Comparison of ENCODE assay signal across 8 cellular contexts in the genomic region with DNA sequence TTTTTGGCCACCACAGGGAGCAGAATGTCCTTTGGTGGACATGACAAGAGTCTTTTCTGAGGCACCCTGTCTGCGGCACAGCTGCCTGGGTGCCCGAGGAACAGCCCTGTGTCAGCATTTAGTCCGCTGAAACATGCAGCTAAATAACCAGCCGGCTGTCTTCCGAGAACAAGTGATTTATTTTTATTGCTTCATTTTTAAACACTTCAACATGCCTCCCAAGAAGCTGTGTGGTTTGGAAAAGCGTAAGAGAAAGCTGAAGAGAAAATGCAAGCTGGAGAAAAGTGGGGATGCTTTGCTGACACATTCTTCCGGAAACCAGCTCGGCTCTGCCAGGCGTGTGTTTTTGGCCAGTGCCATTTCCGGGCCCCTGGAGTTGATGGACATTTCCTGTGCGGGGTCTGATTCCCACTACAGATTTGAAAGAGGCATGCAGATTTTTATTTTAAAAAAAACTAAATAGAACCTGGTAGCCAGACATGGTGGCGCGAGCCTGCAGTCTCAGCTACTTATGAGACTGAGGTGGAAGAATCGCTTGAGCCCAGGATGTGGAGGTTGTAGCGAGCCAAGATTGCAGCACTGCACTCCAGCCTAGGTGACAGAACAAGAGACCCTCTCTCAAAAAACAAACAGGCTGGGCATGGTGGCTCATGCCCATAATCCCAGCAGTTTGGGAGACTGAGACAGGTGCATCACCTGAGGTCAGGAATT.
DNase-seq lines count a peak whose midpoint lies in the region; ATAC-seq, FAIRE-seq and TF ChIP-seq lines count a peak whose summit lies in the region.

No MANE protein-coding gene starts in this region.

- no peaks in the 10 kb centered on the region for H4K20me1 ChIP-seq in HepG2 (ENCODE audit: insufficient read depth, low read length)

- H3K36me3 Mint-ChIP-seq in activated naive CD8-positive, alpha-beta T cell = no peaks in the 10 kb centered on the region
- H3K36me3 Mint-ChIP-seq in stimulated activated memory B cell treated with anti-CD40 and anti-IgM and Interleukin-4, amounts not matched to agents 10 μg/mL and 1 μg/mL and 100 μg/mL, for 72 hours = peaks cover 6% of the 10 kb centered on the region

- TF ChIP-seq EP300 in HepG2 (IDR thresholded peaks at IDR 0.05; ENCODE audit: low read depth in 2 of 2, low read length in 2 of 2) (no peak), HepG2 (CRISPR knock-in tag; IDR thresholded peaks at IDR 0.05; ENCODE audit: borderline replicate concordance) (no peak)

- TF ChIP-seq CTCF in right lobe of liver (IDR thresholded peaks at IDR 0.05) = no peak
- TF ChIP-seq CTCF in HepG2 (CRISPR knock-in tag; IDR thresholded peaks at IDR 0.05) = no peak

- CTCF ChIA-PET in HepG2 (lab: Yijun Ruan, JAX; ENCODE audit: low intra/inter-chr PET ratio, low total read pairs) = no interaction called here

- ATAC-seq in right lobe of liver (peak; percentile 44 to 62 (median 56)), HepG2 (no peak), HG02884 (IDR thresholded peaks at IDR 0.05; ENCODE audit: unreplicated experiment) (no peak), GM18505 (IDR thresholded peaks at IDR 0.05; ENCODE audit: unreplicated experiment) (no peak), HG02610 (IDR thresholded peaks at IDR 0.05; ENCODE audit: unreplicated experiment) (no peak)
- ATAC-seq in stimulated activated memory B cell treated with anti-CD40 and anti-IgM and Interleukin-4, amounts not matched to agents 10 μg/mL and 1 μg/mL and 100 μg/mL, for 72 hours = no peak

- H3K4me2 ChIP-seq in HepG2 (ENCODE audit: low read depth, low read length) = no peak overlapping the region

- H3K36me3 ChIP-seq in right lobe of liver (no peaks in the 10 kb centered on the region), HepG2 (replicated peaks in 1 of 2; ENCODE audit: control insufficient read depth in 1 of 2, insufficient read depth in 2 of 2, low read length in 2 of 2) (no peaks in the 10 kb centered on the region)

- no peak for TF ChIP-seq RAD21 in HepG2 (CRISPR knock-in tag; IDR thresholded peaks at IDR 0.05)

- no peaks in the 10 kb centered on the region for H3K27me3 ChIP-seq in right lobe of liver
- peaks cover 4 to 9% of the 10 kb centered on the region in 2 experiments; a peak in 2 of 5 replicates for H3K27me3 ChIP-seq in HepG2 (ENCODE audit: control insufficient read depth in 1 of 2, insufficient read depth in 2 of 2, low read length in 2 of 2)

- H2AFZ ChIP-seq in HepG2 (ENCODE audit: low read length) = no peak overlapping the region

- whole genome bisulfite sequencing in right lobe of liver (ENCODE audit: insufficient coverage, low coverage, low lambda C conversion rate, missing lambda C conversion rate) = 40% methylated on average over 14 of the region's 15 CpGs
- WGBS in HepG2 (ENCODE audit: low lambda C conversion rate) = 64% methylated on average over 15 of the region's 15 CpGs

- in situ Hi-C loops in HepG2 (cut with HindIII; ENCODE audit: extremely low pct_ligation_motif_present, low pct_unique_long_range_greater_than_20kb) = loop anchor here (25.0 kb wide), 1 partner anchor 373 kb away; a partner anchor contains a TSS

- no peaks in the 10 kb centered on the region for H3K27me3 Mint-ChIP-seq in activated naive CD8-positive, alpha-beta T cell
- no peaks in the 10 kb centered on the region for H3K27me3 Mint-ChIP-seq in stimulated activated memory B cell treated with anti-CD40 and anti-IgM and Interleukin-4, amounts not matched to agents 10 μg/mL and 1 μg/mL and 100 μg/mL, for 72 hours

- H3K27ac ChIP-seq in right lobe of liver = peak overlapping the region in 2 of 3 donors; percentile 24 to 28
- H3K27ac ChIP-seq in HepG2 (ENCODE audit: extremely low read length, insufficient read depth, low read length) = no peak overlapping the region

- TF ChIP-seq POLR2A in right lobe of liver (IDR thresholded peaks at IDR 0.05) (no peak), HepG2 (IDR thresholded peaks at IDR 0.05; ENCODE audit: insufficient read depth in 1 of 2, low read depth in 2 of 2, low read length in 2 of 2) (no peak), GM18505 (IDR thresholded peaks at IDR 0.05; ENCODE audit: borderline replicate concordance, extremely low read depth, insufficient read depth, insufficient read length) (no peak)

- peak overlapping the region; percentile 46 for H3K27ac Mint-ChIP-seq in activated naive CD8-positive, alpha-beta T cell
- H3K27ac Mint-ChIP-seq in stimulated activated memory B cell treated with anti-CD40 and anti-IgM and Interleukin-4, amounts not matched to agents 10 μg/mL and 1 μg/mL and 100 μg/mL, for 72 hours = peak overlapping the region; percentile 42

- H3K4me1 ChIP-seq in right lobe of liver (no peaks in the 10 kb centered on the region), HepG2 (ENCODE audit: insufficient read depth, low read length) (peaks cover 8% of the 10 kb centered on the region)

- no peak for FAIRE-seq in HepG2 (lab: Jason Lieb, UNC)

- no TSS peak for BruUV-seq in HepG2 (replicated peaks; lab: Mats Ljungman, UMichigan)

- H3K4me3 Mint-ChIP-seq in activated naive CD8-positive, alpha-beta T cell = peak overlapping the region; percentile 80
- peak overlapping the region; percentile 68 for H3K4me3 Mint-ChIP-seq in stimulated activated memory B cell treated with anti-CD40 and anti-IgM and Interleukin-4, amounts not matched to agents 10 μg/mL and 1 μg/mL and 100 μg/mL, for 72 hours

- POLR2A ChIA-PET in HepG2 (lab: Yijun Ruan, JAX) = no interaction called here

- H3K4me1 Mint-ChIP-seq in activated naive CD8-positive, alpha-beta T cell (ENCODE audit: low read depth) = peaks cover 11% of the 10 kb centered on the region
- peaks cover 27% of the 10 kb centered on the region for H3K4me1 Mint-ChIP-seq in stimulated activated memory B cell treated with anti-CD40 and anti-IgM and Interleukin-4, amounts not matched to agents 10 μg/mL and 1 μg/mL and 100 μg/mL, for 72 hours

- H3K9me3 Mint-ChIP-seq in activated naive CD8-positive, alpha-beta T cell (ENCODE audit: low read depth) = no peaks in the 10 kb centered on the region
- peaks cover 10% of the 10 kb centered on the region for H3K9me3 Mint-ChIP-seq in stimulated activated memory B cell treated with anti-CD40 and anti-IgM and Interleukin-4, amounts not matched to agents 10 μg/mL and 1 μg/mL and 100 μg/mL, for 72 hours

- H3K79me2 ChIP-seq in HepG2 (ENCODE audit: insufficient read depth, low read length) = no peaks in the 10 kb centered on the region

- no peak overlapping the region for H3K9ac ChIP-seq in HepG2 (ENCODE audit: insufficient read depth, low read depth, low read length)

- DNase-seq in right lobe of liver (no peak), HepG2 (ENCODE audit: low spot score) (no peak), inferior parietal cortex (ENCODE audit: extremely low spot score) (peak; percentile 53)

- intact Hi-C loops in right lobe of liver (cut with DNase I) = no loop called here
- intact Hi-C loops in HepG2 (cut with micrococcal nuclease; ENCODE audit: unreplicated experiment) = no loop called here

- H3K4me3 ChIP-seq in right lobe of liver (no peak overlapping the region), HepG2 (replicated peaks in 1 of 3; ENCODE audit: insufficient read depth in 1 of 3, low read depth in 2 of 3, low read length in 3 of 3) (no peak overlapping the region)

- no peaks in the 10 kb centered on the region for H3K9me3 ChIP-seq in right lobe of liver
- no peaks in the 10 kb centered on the region for H3K9me3 ChIP-seq in HepG2 (ENCODE audit: low read length)

TF ChIP-seq in HepG2, 621 proteins besides CTCF, POLR2A, EP300 and RAD21:
- TF ChIP-seq ZNF510 (CRISPR knock-in tag; IDR thresholded peaks at IDR 0.05; ENCODE audit: low read depth) (no peak), NKX3-1 (CRISPR knock-in tag; IDR thresholded peaks at IDR 0.05) (no peak), SIN3A (IDR thresholded peaks at IDR 0.05; ENCODE audit: borderline replicate concordance, low read depth, low read length) (no peak)
- TF ChIP-seq, protein P1, sequence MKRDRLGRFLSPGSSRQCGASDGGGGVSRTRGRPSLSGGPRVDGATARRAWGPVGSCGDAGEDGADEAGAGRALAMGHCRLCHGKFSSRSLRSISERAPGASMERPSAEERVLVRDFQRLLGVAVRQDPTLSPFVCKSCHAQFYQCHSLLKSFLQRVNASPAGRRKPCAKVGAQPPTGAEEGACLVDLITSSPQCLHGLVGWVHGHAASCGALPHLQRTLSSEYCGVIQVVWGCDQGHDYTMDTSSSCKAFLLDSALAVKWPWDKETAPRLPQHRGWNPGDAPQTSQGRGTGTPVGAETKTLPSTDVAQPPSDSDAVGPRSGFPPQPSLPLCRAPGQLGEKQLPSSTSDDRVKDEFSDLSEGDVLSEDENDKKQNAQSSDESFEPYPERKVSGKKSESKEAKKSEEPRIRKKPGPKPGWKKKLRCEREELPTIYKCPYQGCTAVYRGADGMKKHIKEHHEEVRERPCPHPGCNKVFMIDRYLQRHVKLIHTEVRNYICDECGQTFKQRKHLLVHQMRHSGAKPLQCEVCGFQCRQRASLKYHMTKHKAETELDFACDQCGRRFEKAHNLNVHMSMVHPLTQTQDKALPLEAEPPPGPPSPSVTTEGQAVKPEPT (CRISPR knock-in tag; IDR thresholded peaks at IDR 0.05; ENCODE audit: low read depth) = no peak
TF ChIP-seq in HepG2: peak in this region for 0.

Comparison
In these comparisons a context has a peak if more than half of its experiments do, and no peak if none do; other contexts are left out.
1. ATAC-seq: peak in right lobe of liver (4 of 4); none in HepG2 (single experiment), stimulated activated memory B cell treated with anti-CD40 and anti-IgM and Interleukin-4, amounts not matched to agents 10 μg/mL and 1 μg/mL and 100 μg/mL, for 72 hours (single experiment), HG02884 (single experiment), GM18505 (single experiment) and HG02610 (single experiment).